ENCODE assay signal across 1 cellular context in genomic region chr1:213656482-213656881, GRCh38.
TF ChIP-seq lines count a peak whose summit lies in the region.

No MANE protein-coding gene starts in this region.

TF ChIP-seq in WTC11, 78 proteins besides CTCF, POLR2A, EP300 and RAD21 (continued from another document):
- TF ChIP-seq, protein P1, sequence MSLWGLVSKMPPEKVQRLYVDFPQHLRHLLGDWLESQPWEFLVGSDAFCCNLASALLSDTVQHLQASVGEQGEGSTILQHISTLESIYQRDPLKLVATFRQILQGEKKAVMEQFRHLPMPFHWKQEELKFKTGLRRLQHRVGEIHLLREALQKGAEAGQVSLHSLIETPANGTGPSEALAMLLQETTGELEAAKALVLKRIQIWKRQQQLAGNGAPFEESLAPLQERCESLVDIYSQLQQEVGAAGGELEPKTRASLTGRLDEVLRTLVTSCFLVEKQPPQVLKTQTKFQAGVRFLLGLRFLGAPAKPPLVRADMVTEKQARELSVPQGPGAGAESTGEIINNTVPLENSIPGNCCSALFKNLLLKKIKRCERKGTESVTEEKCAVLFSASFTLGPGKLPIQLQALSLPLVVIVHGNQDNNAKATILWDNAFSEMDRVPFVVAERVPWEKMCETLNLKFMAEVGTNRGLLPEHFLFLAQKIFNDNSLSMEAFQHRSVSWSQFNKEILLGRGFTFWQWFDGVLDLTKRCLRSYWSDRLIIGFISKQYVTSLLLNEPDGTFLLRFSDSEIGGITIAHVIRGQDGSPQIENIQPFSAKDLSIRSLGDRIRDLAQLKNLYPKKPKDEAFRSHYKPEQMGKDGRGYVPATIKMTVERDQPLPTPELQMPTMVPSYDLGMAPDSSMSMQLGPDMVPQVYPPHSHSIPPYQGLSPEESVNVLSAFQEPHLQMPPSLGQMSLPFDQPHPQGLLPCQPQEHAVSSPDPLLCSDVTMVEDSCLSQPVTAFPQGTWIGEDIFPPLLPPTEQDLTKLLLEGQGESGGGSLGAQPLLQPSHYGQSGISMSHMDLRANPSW (CRISPR knock-in tag; conservative IDR thresholded peaks at IDR 0.05; ENCODE audit: low read depth) = no peak
